1 cellular context compared by ENCODE assay signal in genomic region chr11:100890779-100891178, GRCh38.
TF ChIP-seq lines count a peak whose summit lies in the region.

No MANE protein-coding gene starts in this region.

TF ChIP-seq in WTC11, 78 proteins besides CTCF, POLR2A, EP300 and RAD21 (continued from another document):
- TF ChIP-seq, protein P1, sequence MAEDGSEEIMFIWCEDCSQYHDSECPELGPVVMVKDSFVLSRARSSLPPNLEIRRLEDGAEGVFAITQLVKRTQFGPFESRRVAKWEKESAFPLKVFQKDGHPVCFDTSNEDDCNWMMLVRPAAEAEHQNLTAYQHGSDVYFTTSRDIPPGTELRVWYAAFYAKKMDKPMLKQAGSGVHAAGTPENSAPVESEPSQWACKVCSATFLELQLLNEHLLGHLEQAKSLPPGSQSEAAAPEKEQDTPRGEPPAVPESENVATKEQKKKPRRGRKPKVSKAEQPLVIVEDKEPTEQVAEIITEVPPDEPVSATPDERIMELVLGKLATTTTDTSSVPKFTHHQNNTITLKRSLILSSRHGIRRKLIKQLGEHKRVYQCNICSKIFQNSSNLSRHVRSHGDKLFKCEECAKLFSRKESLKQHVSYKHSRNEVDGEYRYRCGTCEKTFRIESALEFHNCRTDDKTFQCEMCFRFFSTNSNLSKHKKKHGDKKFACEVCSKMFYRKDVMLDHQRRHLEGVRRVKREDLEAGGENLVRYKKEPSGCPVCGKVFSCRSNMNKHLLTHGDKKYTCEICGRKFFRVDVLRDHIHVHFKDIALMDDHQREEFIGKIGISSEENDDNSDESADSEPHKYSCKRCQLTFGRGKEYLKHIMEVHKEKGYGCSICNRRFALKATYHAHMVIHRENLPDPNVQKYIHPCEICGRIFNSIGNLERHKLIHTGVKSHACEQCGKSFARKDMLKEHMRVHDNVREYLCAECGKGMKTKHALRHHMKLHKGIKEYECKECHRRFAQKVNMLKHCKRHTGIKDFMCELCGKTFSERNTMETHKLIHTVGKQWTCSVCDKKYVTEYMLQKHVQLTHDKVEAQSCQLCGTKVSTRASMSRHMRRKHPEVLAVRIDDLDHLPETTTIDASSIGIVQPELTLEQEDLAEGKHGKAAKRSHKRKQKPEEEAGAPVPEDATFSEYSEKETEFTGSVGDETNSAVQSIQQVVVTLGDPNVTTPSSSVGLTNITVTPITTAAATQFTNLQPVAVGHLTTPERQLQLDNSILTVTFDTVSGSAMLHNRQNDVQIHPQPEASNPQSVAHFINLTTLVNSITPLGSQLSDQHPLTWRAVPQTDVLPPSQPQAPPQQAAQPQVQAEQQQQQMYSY (CRISPR knock-in tag; IDR thresholded peaks at IDR 0.05) = no peak
- TF ChIP-seq, protein P2, sequence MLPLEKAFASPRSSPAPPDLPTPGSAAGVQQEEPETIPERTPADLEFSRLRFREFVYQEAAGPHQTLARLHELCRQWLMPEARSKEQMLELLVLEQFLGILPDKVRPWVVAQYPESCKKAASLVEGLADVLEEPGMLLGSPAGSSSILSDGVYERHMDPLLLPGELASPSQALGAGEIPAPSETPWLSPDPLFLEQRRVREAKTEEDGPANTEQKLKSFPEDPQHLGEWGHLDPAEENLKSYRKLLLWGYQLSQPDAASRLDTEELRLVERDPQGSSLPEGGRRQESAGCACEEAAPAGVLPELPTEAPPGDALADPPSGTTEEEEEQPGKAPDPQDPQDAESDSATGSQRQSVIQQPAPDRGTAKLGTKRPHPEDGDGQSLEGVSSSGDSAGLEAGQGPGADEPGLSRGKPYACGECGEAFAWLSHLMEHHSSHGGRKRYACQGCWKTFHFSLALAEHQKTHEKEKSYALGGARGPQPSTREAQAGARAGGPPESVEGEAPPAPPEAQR (CRISPR knock-in tag; IDR thresholded peaks at IDR 0.05) = no peak
- no peak for TF ChIP-seq CREB1 (CRISPR knock-in tag; IDR thresholded peaks at IDR 0.05)
- TF ChIP-seq ZNF219 (CRISPR knock-in tag; IDR thresholded peaks at IDR 0.05; ENCODE audit: borderline replicate concordance) = no peak
- no peak for TF ChIP-seq HMGXB4 (CRISPR knock-in tag; IDR thresholded peaks at IDR 0.05)
- TF ChIP-seq, protein P3, sequence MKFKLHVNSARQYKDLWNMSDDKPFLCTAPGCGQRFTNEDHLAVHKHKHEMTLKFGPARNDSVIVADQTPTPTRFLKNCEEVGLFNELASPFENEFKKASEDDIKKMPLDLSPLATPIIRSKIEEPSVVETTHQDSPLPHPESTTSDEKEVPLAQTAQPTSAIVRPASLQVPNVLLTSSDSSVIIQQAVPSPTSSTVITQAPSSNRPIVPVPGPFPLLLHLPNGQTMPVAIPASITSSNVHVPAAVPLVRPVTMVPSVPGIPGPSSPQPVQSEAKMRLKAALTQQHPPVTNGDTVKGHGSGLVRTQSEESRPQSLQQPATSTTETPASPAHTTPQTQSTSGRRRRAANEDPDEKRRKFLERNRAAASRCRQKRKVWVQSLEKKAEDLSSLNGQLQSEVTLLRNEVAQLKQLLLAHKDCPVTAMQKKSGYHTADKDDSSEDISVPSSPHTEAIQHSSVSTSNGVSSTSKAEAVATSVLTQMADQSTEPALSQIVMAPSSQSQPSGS (CRISPR knock-in tag; IDR thresholded peaks at IDR 0.05; ENCODE audit: borderline replicate concordance, low read depth) = no peak
